Comparison of ENCODE assay signal across 14 cellular contexts in genomic region chr12:101819467-101819866, GRCh38. TPM values are rescaled to one million over a fixed set of nuclear protein-coding genes. Genes with fewer than 3 reads are reported as not detected.
A peak's percentile ranks its signal among the peaks of the same experiment; 100 is the strongest.
DNase-seq lines count a peak whose midpoint lies in the region; ATAC-seq and TF ChIP-seq lines count a peak whose summit lies in the region.
"Had no signal": no experiment of that assay in that cellular context is flagged by ENCODE, and none has a peak within 500 bp of the region (broad histone marks: within the 10 kb centered on the region; RNA-seq: fewer than 3 reads in every experiment).

No MANE protein-coding gene starts in this region.

- no peaks in the 10 kb centered on the region for H3K4me1 ChIP-seq in mucosa of descending colon (ENCODE audit: low read depth)
- H3K4me1 ChIP-seq: ascending aorta had no signal

- intact Hi-C loops in mucosa of descending colon (cut with DNase I, micrococcal nuclease) = no loop called here

- TF ChIP-seq CTCF in mucosa of descending colon (IDR thresholded peaks at IDR 0.05) = no peak

- H3K9me3 ChIP-seq in mucosa of descending colon = no peaks in the 10 kb centered on the region
- H3K9me3 ChIP-seq: ascending aorta, upper lobe of left lung had no signal

- peaks cover 16% of the 10 kb centered on the region for H3K36me3 Mint-ChIP-seq in activated T-cell treated with anti-CD3 and anti-CD28 coated beads, Interleukin-2, amount 50 U/mL, for 4 hours (ENCODE audit: insufficient read depth)
- peaks cover 48% of the 10 kb centered on the region for H3K36me3 Mint-ChIP-seq in stimulated activated naive CD8-positive, alpha-beta T cell treated with anti-CD3 and anti-CD28 coated beads, Interleukin-15, Interleukin-2, amounts not matched to agents 100 ng/mL and 50 ng/mL, for 24 hours (ENCODE audit: low read depth)

- no peaks in the 10 kb centered on the region for H3K27me3 Mint-ChIP-seq in activated T-cell treated with anti-CD3 and anti-CD28 coated beads, Interleukin-2, amount 50 U/mL, for 4 hours (ENCODE audit: low read depth)
- H3K27me3 Mint-ChIP-seq in stimulated activated naive CD8-positive, alpha-beta T cell treated with anti-CD3 and anti-CD28 coated beads, Interleukin-15, Interleukin-2, amounts not matched to agents 100 ng/mL and 50 ng/mL, for 24 hours = no peaks in the 10 kb centered on the region

- peaks cover 53% of the 10 kb centered on the region for H3K4me1 Mint-ChIP-seq in activated T-cell treated with anti-CD3 and anti-CD28 coated beads, Interleukin-2, amount 50 U/mL, for 4 hours (ENCODE audit: low read depth)
- H3K4me1 Mint-ChIP-seq in stimulated activated naive CD8-positive, alpha-beta T cell treated with anti-CD3 and anti-CD28 coated beads, Interleukin-15, Interleukin-2, amounts not matched to agents 100 ng/mL and 50 ng/mL, for 24 hours (ENCODE audit: low read depth) = peaks cover 75% of the 10 kb centered on the region

- no peak overlapping the region for H3K4me3 ChIP-seq in mucosa of descending colon
- H3K4me3 ChIP-seq: ascending aorta, upper lobe of left lung had no signal

- no peak for DNase-seq in activated T-cell treated with anti-CD3 and anti-CD28 coated beads, Interleukin-2, amount 50 U/mL, for 4 hours
- no peak for DNase-seq in activated T-cell treated with anti-CD3 and anti-CD28 coated beads for 4 hours
- peak; percentile 19 for DNase-seq in LHCN-M2 (ENCODE audit: low read depth)
- no peak for DNase-seq in mucosa of descending colon
- no peak for DNase-seq in mucosa of gallbladder (ENCODE audit: low spot score)
- DNase-seq: activated CD4-positive, alpha-beta T cell treated with anti-CD3 and anti-CD28 coated beads for 4 hours; NCI-H2171 treated with DMSO at 0.1 percent for 48 hours; SHP77; upper lobe of left lung had no signal

- peak; percentile 66 to 70 for ATAC-seq in activated T-cell treated with anti-CD3 and anti-CD28 coated beads, Interleukin-2, amount 50 U/mL, for 4 hours
- ATAC-seq in HG02759 (IDR thresholded peaks at IDR 0.05; ENCODE audit: unreplicated experiment) (peak; percentile 46), mucosa of descending colon (no peak), GM21825 (IDR thresholded peaks at IDR 0.05; ENCODE audit: unreplicated experiment) (no peak)

- H3K9me3 Mint-ChIP-seq in activated T-cell treated with anti-CD3 and anti-CD28 coated beads, Interleukin-2, amount 50 U/mL, for 4 hours = peaks cover 3% of the 10 kb centered on the region
- H3K9me3 Mint-ChIP-seq in stimulated activated naive CD8-positive, alpha-beta T cell treated with anti-CD3 and anti-CD28 coated beads, Interleukin-15, Interleukin-2, amounts not matched to agents 100 ng/mL and 50 ng/mL, for 24 hours = no peaks in the 10 kb centered on the region

- peak overlapping the region; percentile 99 for H3K27ac Mint-ChIP-seq in stimulated activated naive CD8-positive, alpha-beta T cell treated with anti-CD3 and anti-CD28 coated beads, Interleukin-15, Interleukin-2, amounts not matched to agents 100 ng/mL and 50 ng/mL, for 24 hours
- H3K27ac Mint-ChIP-seq: mesothelial cell of epicardium had no signal

- no peaks in the 10 kb centered on the region for H3K36me3 ChIP-seq in mucosa of descending colon (ENCODE audit: low read depth)
- H3K36me3 ChIP-seq: ascending aorta, upper lobe of left lung had no signal

- no peak overlapping the region for H3K4me3 Mint-ChIP-seq in activated T-cell treated with anti-CD3 and anti-CD28 coated beads, Interleukin-2, amount 50 U/mL, for 4 hours
- H3K4me3 Mint-ChIP-seq in stimulated activated naive CD8-positive, alpha-beta T cell treated with anti-CD3 and anti-CD28 coated beads, Interleukin-15, Interleukin-2, amounts not matched to agents 100 ng/mL and 50 ng/mL, for 24 hours = peak overlapping the region; percentile 78
- H3K4me3 Mint-ChIP-seq: mesothelial cell of epicardium had no signal

RNA-seq across cellular contexts. Expression of gene GNPTAB, which starts 11.3 kb away (rescaled TPM):
- 10 to 100 TPM; 25.3 to 31.9 (median 29.6) TPM for total RNA-seq in activated T-cell treated with anti-CD3 and anti-CD28 coated beads, Interleukin-2, amount 50 U/mL, for 4 hours
- total RNA-seq in LHCN-M2 (2014; rRNA removed) (16.5 and 18.0 TPM in 2 replicates), mucosa of descending colon (100 to 1,000 TPM in 1 of 3 donors, 10 to 100 TPM in 2; 62.9 to 104 (median 88.9) TPM), mucosa of gallbladder (42.0 TPM)
- polyA plus RNA-seq in LHCN-M2 (2012) = 7.3 TPM

RNA-seq across cellular contexts. Expression of gene DRAM1, which starts 57.9 kb away (rescaled TPM):
- 1 to 10 TPM; 1.7 to 3.4 (median 3.1) TPM for total RNA-seq in activated T-cell treated with anti-CD3 and anti-CD28 coated beads, Interleukin-2, amount 50 U/mL, for 4 hours
- 7.7 and 10.4 TPM in 2 replicates for total RNA-seq in LHCN-M2 (2014; rRNA removed)
- 12.8 TPM for polyA plus RNA-seq in LHCN-M2 (2012)
- 10 to 100 TPM in 2 of 3 donors, 1 to 10 TPM in 1; 4.3 to 25.2 (median 10.1) TPM for total RNA-seq in mucosa of descending colon
- total RNA-seq in mucosa of gallbladder = 19.2 TPM

Comparison
In these comparisons a context has a peak if more than half of its experiments do, and no peak if none do; other contexts are left out.
1. ATAC-seq: peak in activated T-cell treated with anti-CD3 and anti-CD28 coated beads, Interleukin-2, amount 50 U/mL, for 4 hours (2 of 2) and HG02759 (single experiment); none in mucosa of descending colon (single experiment) and GM21825 (single experiment).